In genomic region chr13:47121092-47121763, GRCh38 we compare ENCODE assay signal across 21 cellular contexts.
"Had no signal": no experiment of that assay in that cellular context is flagged by ENCODE, and none has a peak within 500 bp of the region (broad histone marks: within the 10 kb centered on the region; RNA-seq: fewer than 3 reads in every experiment).

No MANE protein-coding gene starts in this region.

- H3K9me3 Mint-ChIP-seq: activated naive CD4-positive, alpha-beta T cell treated with anti-CD3 and anti-CD28 coated beads, Interleukin-2, amount 10 ng/mL, durations not matched to agents 7 days and 5 days; endodermal cell; stimulated activated memory B cell treated with anti-CD40 and anti-IgM and Interleukin-4, amounts not matched to agents 10 μg/mL and 1 μg/mL and 100 μg/mL, for 72 hours had no signal

- H3K27ac Mint-ChIP-seq: activated CD8-positive, alpha-beta memory T cell treated with anti-CD3 and anti-CD28 coated beads, Interleukin-2, amount 10 ng/mL, durations not matched to agents 7 days and 5 days; activated naive CD4-positive, alpha-beta T cell treated with anti-CD3 and anti-CD28 coated beads, Interleukin-2, amount 10 ng/mL, durations not matched to agents 7 days and 5 days; endodermal cell; naive thymus-derived CD4-positive, alpha-beta T cell; stimulated activated memory B cell treated with anti-CD40 and anti-IgM and Interleukin-4, amounts not matched to agents 10 μg/mL and 1 μg/mL and 100 μg/mL, for 72 hours had no signal

- H3K36me3 ChIP-seq: ascending aorta, gastroesophageal sphincter, heart right ventricle, tibial artery, vagina had no signal

- H3K27ac ChIP-seq: ascending aorta, gastroesophageal sphincter, heart right ventricle, tibial artery, vagina, VCaP had no signal

- H3K27me3 ChIP-seq: ascending aorta, dorsolateral prefrontal cortex, gastroesophageal sphincter, tibial artery, vagina had no signal

- H3K4me1 Mint-ChIP-seq: activated CD8-positive, alpha-beta memory T cell treated with anti-CD3 and anti-CD28 coated beads, Interleukin-2, amount 10 ng/mL, durations not matched to agents 7 days and 5 days; activated naive CD4-positive, alpha-beta T cell treated with anti-CD3 and anti-CD28 coated beads, Interleukin-2, amount 10 ng/mL, durations not matched to agents 7 days and 5 days; naive thymus-derived CD4-positive, alpha-beta T cell; stimulated activated memory B cell treated with anti-CD40 and anti-IgM and Interleukin-4, amounts not matched to agents 10 μg/mL and 1 μg/mL and 100 μg/mL, for 72 hours had no signal

- ATAC-seq: activated CD8-positive, alpha-beta memory T cell treated with anti-CD3 and anti-CD28 coated beads, Interleukin-2, amount 10 ng/mL, durations not matched to agents 7 days and 5 days; gastroesophageal sphincter; heart right ventricle; left colon; mucosa of descending colon; naive thymus-derived CD4-positive, alpha-beta T cell; stimulated activated memory B cell treated with anti-CD40 and anti-IgM and Interleukin-4, amounts not matched to agents 10 μg/mL and 1 μg/mL and 100 μg/mL, for 72 hours had no signal

- H3K4me1 ChIP-seq: ascending aorta, gastroesophageal sphincter, heart right ventricle, vagina had no signal

- H3K4me3 ChIP-seq: ascending aorta, dorsolateral prefrontal cortex, gastroesophageal sphincter, heart right ventricle, lung, mucosa of descending colon, tibial artery, vagina had no signal

- H3K36me3 Mint-ChIP-seq: activated CD8-positive, alpha-beta memory T cell treated with anti-CD3 and anti-CD28 coated beads, Interleukin-2, amount 10 ng/mL, durations not matched to agents 7 days and 5 days; activated naive CD4-positive, alpha-beta T cell treated with anti-CD3 and anti-CD28 coated beads, Interleukin-2, amount 10 ng/mL, durations not matched to agents 7 days and 5 days; naive thymus-derived CD4-positive, alpha-beta T cell; stimulated activated memory B cell treated with anti-CD40 and anti-IgM and Interleukin-4, amounts not matched to agents 10 μg/mL and 1 μg/mL and 100 μg/mL, for 72 hours had no signal

- DNase-seq: activated CD4-positive, alpha-beta T cell treated with anti-CD3 and anti-CD28 coated beads, Interleukin-2, amount 50 U/mL, for 48 hours; activated CD8-positive, alpha-beta memory T cell treated with anti-CD3 and anti-CD28 coated beads, Interleukin-2, amount 10 ng/mL, durations not matched to agents 7 days and 5 days; activated naive CD4-positive, alpha-beta T cell treated with anti-CD3 and anti-CD28 coated beads, Interleukin-2, amount 10 ng/mL, durations not matched to agents 7 days and 5 days; activated T-cell treated with anti-CD3 and anti-CD28 coated beads, Interleukin-2, amount 50 U/mL, for 1 hour; dorsolateral prefrontal cortex; endodermal cell; erythroblast; heart right ventricle; left colon; mucosa of descending colon; naive thymus-derived CD4-positive, alpha-beta T cell; posterior cingulate gyrus; retina; T-helper 9 cell; tibial artery had no signal

- H3K4me3 Mint-ChIP-seq: activated CD8-positive, alpha-beta memory T cell treated with anti-CD3 and anti-CD28 coated beads, Interleukin-2, amount 10 ng/mL, durations not matched to agents 7 days and 5 days; activated naive CD4-positive, alpha-beta T cell treated with anti-CD3 and anti-CD28 coated beads, Interleukin-2, amount 10 ng/mL, durations not matched to agents 7 days and 5 days; endodermal cell; naive thymus-derived CD4-positive, alpha-beta T cell; stimulated activated memory B cell treated with anti-CD40 and anti-IgM and Interleukin-4, amounts not matched to agents 10 μg/mL and 1 μg/mL and 100 μg/mL, for 72 hours had no signal
